Comparison of ENCODE assay signal across 1 cellular context in genomic region chrX:39755152-39756032, GRCh38.
TF ChIP-seq lines count a peak whose summit lies in the region.

No MANE protein-coding gene starts in this region.

TF ChIP-seq in HEK293, 187 proteins besides CTCF, POLR2A, EP300 and RAD21 (continued from another document and continues in another):
- no peak for TF ChIP-seq ZNF26 (tag by site-specific recombination; IDR thresholded peaks at IDR 0.05)
- TF ChIP-seq ZNF513 (tag by site-specific recombination; IDR thresholded peaks at IDR 0.05): no peak
- no peak for TF ChIP-seq OVOL3 (tag by site-specific recombination; IDR thresholded peaks at IDR 0.05)
- no peak for TF ChIP-seq ZNF423 (tag by site-specific recombination; IDR thresholded peaks at IDR 0.05)
- TF ChIP-seq ZNF837 (tag by site-specific recombination; IDR thresholded peaks at IDR 0.05): no peak
- no peak for TF ChIP-seq ZNF639 (tag by site-specific recombination; IDR thresholded peaks at IDR 0.05)
- no peak for TF ChIP-seq ZNF239 (tag by site-specific recombination; IDR thresholded peaks at IDR 0.05)
- no peak for TF ChIP-seq ZNF19 (tag by site-specific recombination; IDR thresholded peaks at IDR 0.05; ENCODE audit: low read depth)
- TF ChIP-seq ZBTB1 (tag by site-specific recombination; IDR thresholded peaks at IDR 0.05): no peak
- TF ChIP-seq ZNF777 (tag by site-specific recombination; IDR thresholded peaks at IDR 0.05; ENCODE audit: borderline replicate concordance): 0 out of 2 replicates have a peak, but pooled peaks have one; percentile 20
- no peak for TF ChIP-seq AEBP2 (tag by site-specific recombination; IDR thresholded peaks at IDR 0.05; ENCODE audit: borderline replicate concordance)
- TF ChIP-seq ZNF548 (tag by site-specific recombination; IDR thresholded peaks at IDR 0.05): no peak
- no peak for TF ChIP-seq ZNF623 (tag by site-specific recombination; IDR thresholded peaks at IDR 0.05)
- peak; percentile 55 for TF ChIP-seq KLF17 (tag by site-specific recombination; IDR thresholded peaks at IDR 0.05)
- TF ChIP-seq ZNF629 (tag by site-specific recombination; IDR thresholded peaks at IDR 0.05): peak; percentile 86
- TF ChIP-seq ZNF626 (tag by site-specific recombination; IDR thresholded peaks at IDR 0.05): no peak
- no peak for TF ChIP-seq ZNF529 (tag by site-specific recombination; IDR thresholded peaks at IDR 0.05; ENCODE audit: insufficient replicate concordance)
- 0 out of 2 replicates have a peak, but pooled peaks have one; percentile 68 for TF ChIP-seq TCF7L2 (IDR thresholded peaks at IDR 0.05; ENCODE audit: borderline replicate concordance, low read depth, low read length)
- TF ChIP-seq ZNF16 (tag by site-specific recombination; IDR thresholded peaks at IDR 0.05; ENCODE audit: low read depth): no peak
- peak; percentile 74 for TF ChIP-seq ZBTB17 (tag by site-specific recombination; IDR thresholded peaks at IDR 0.05)
- no peak for TF ChIP-seq SP2 (tag by site-specific recombination; IDR thresholded peaks at IDR 0.05)
- TF ChIP-seq HOXA7 (CRISPR knock-in tag; IDR thresholded peaks at IDR 0.05; ENCODE audit: borderline replicate concordance): no peak
- TF ChIP-seq ZNF785 (tag by site-specific recombination; IDR thresholded peaks at IDR 0.05): no peak
- no peak for TF ChIP-seq PRDM6 (tag by site-specific recombination; IDR thresholded peaks at IDR 0.05)
- TF ChIP-seq ZNF175 (tag by site-specific recombination; IDR thresholded peaks at IDR 0.05): no peak
- no peak for TF ChIP-seq TSHZ1 (tag by site-specific recombination; IDR thresholded peaks at IDR 0.05; ENCODE audit: borderline replicate concordance)
- TF ChIP-seq ZNF555 (tag by site-specific recombination; conservative IDR thresholded peaks at IDR 0.05): no peak
- TF ChIP-seq ZSCAN23 (tag by site-specific recombination; IDR thresholded peaks at IDR 0.05): no peak
- TF ChIP-seq ZNF184 (tag by site-specific recombination; IDR thresholded peaks at IDR 0.05): peak; percentile 94
- no peak for TF ChIP-seq ZNF114 (tag by site-specific recombination; IDR thresholded peaks at IDR 0.05)
- no peak for TF ChIP-seq ZNF2 (tag by site-specific recombination; IDR thresholded peaks at IDR 0.05)
- peak; percentile 88 for TF ChIP-seq EGR2 (tag by site-specific recombination; IDR thresholded peaks at IDR 0.05; ENCODE audit: low read depth)
- TF ChIP-seq ZNF610 (tag by site-specific recombination; IDR thresholded peaks at IDR 0.05; ENCODE audit: borderline replicate concordance): no peak
- TF ChIP-seq ZNF274 (IDR thresholded peaks at IDR 0.05; ENCODE audit: low read length): no peak
- TF ChIP-seq ZNF274 (tag by site-specific recombination; IDR thresholded peaks at IDR 0.05; ENCODE audit: borderline replicate concordance): no peak
- TF ChIP-seq MEIS1 (CRISPR knock-in tag; IDR thresholded peaks at IDR 0.05; ENCODE audit: borderline replicate concordance): no peak
- no peak for TF ChIP-seq ZNF174 (tag by site-specific recombination; IDR thresholded peaks at IDR 0.05)
- TF ChIP-seq ZNF48 (tag by site-specific recombination; IDR thresholded peaks at IDR 0.05): no peak
- TF ChIP-seq ZNF621 (tag by site-specific recombination; IDR thresholded peaks at IDR 0.05): no peak
- no peak for TF ChIP-seq YY1 (tag by site-specific recombination; IDR thresholded peaks at IDR 0.05)
- TF ChIP-seq ZNF302 (tag by site-specific recombination; IDR thresholded peaks at IDR 0.05; ENCODE audit: low read depth): no peak
- TF ChIP-seq ZEB2 (tag by site-specific recombination; IDR thresholded peaks at IDR 0.05): peak; percentile 71
- peak; percentile 42; the same call in 1 of the 2 replicates for TF ChIP-seq ZNF362 (tag by site-specific recombination; IDR thresholded peaks at IDR 0.05)
- no peak for TF ChIP-seq ZNF138 (tag by site-specific recombination; IDR thresholded peaks at IDR 0.05; ENCODE audit: borderline replicate concordance)
- no peak for TF ChIP-seq ZNF169 (tag by site-specific recombination; IDR thresholded peaks at IDR 0.05)
- TF ChIP-seq ZBTB11 (tag by site-specific recombination; conservative IDR thresholded peaks at IDR 0.05; ENCODE audit: low read depth): no peak
- no peak for TF ChIP-seq ZNF580 (tag by site-specific recombination; IDR thresholded peaks at IDR 0.05)
- peak; percentile 85 for TF ChIP-seq WT1 (tag by site-specific recombination; IDR thresholded peaks at IDR 0.05)
